33 cellular contexts compared by ENCODE assay signal in genomic region chr3:196339044-196339443, GRCh38. TPM values are rescaled to one million over a fixed set of nuclear protein-coding genes. Genes with fewer than 3 reads are reported as not detected.
A peak's percentile ranks its signal among the peaks of the same experiment; 100 is the strongest.
DNase-seq lines count a peak whose midpoint lies in the region; ATAC-seq and TF ChIP-seq lines count a peak whose summit lies in the region.
"Had no signal": no experiment of that assay in that cellular context is flagged by ENCODE, and none has a peak within 500 bp of the region (broad histone marks: within the 10 kb centered on the region; RNA-seq: fewer than 3 reads in every experiment).

No MANE protein-coding gene starts in this region.

- no peak overlapping the region for H2AFZ ChIP-seq in osteoblast (ENCODE audit: low read length)
- H2AFZ ChIP-seq: GM23248 had no signal

- no peaks in the 10 kb centered on the region for H3K36me3 Mint-ChIP-seq in dendritic cell treated with granulocyte-macrophage colony-stimulating factor and Interleukin-4, amounts not matched to agents 40 ng/mL and 50 ng/mL, for 4 days (ENCODE audit: low read depth)
- H3K36me3 Mint-ChIP-seq: activated naive CD8-positive, alpha-beta T cell treated with anti-CD3 and anti-CD28 coated beads, Interleukin-2, amount 10 ng/mL, durations not matched to agents 7 days and 5 days; naive thymus-derived CD4-positive, alpha-beta T cell; WTC11 had no signal

- TF ChIP-seq CTCF in osteoblast (IDR thresholded peaks at IDR 0.05; ENCODE audit: extremely low read depth, low read depth, low read length), result no peak

- peak overlapping the region; percentile 62 for H3K27ac ChIP-seq in osteoblast (ENCODE audit: low read depth, low read length)
- H3K27ac ChIP-seq: ascending aorta, BLaER1, GM23248, heart right ventricle, KMS-11, psoas muscle, SK-N-MC, thyroid gland, uterus had no signal

- no peaks in the 10 kb centered on the region for H4K20me1 ChIP-seq in osteoblast (ENCODE audit: insufficient read depth, low read length)
- H4K20me1 ChIP-seq: BLaER1 had no signal

- intact Hi-C loops in dendritic cell treated with granulocyte-macrophage colony-stimulating factor and Interleukin-4, amounts not matched to agents 40 ng/mL and 50 ng/mL, for 4 days (cut with micrococcal nuclease), result no loop called here

- H3K4me3 ChIP-seq in osteoblast (ENCODE audit: insufficient read depth, low read length), result no peak overlapping the region
- H3K4me3 ChIP-seq: ascending aorta, BLaER1, GM23248, heart right ventricle, psoas muscle, SK-N-MC, thyroid gland, uterus had no signal

- no peaks in the 10 kb centered on the region for H3K36me3 ChIP-seq in osteoblast (ENCODE audit: insufficient read depth, low read length)
- H3K36me3 ChIP-seq: ascending aorta, BLaER1, heart right ventricle, thyroid gland, uterus had no signal

- peaks cover 2% of the 10 kb centered on the region for H3K27me3 Mint-ChIP-seq in dendritic cell treated with granulocyte-macrophage colony-stimulating factor and Interleukin-4, amounts not matched to agents 40 ng/mL and 50 ng/mL, for 4 days

- H3K4me1 Mint-ChIP-seq in dendritic cell treated with granulocyte-macrophage colony-stimulating factor and Interleukin-4, amounts not matched to agents 40 ng/mL and 50 ng/mL, for 4 days (ENCODE audit: low read depth), result peaks cover 44% of the 10 kb centered on the region
- H3K4me1 Mint-ChIP-seq: activated naive CD8-positive, alpha-beta T cell treated with anti-CD3 and anti-CD28 coated beads, Interleukin-2, amount 10 ng/mL, durations not matched to agents 7 days and 5 days; WTC11 had no signal

- ATAC-seq in GM18858 (IDR thresholded peaks at IDR 0.05; ENCODE audit: unreplicated experiment), result no peak
- ATAC-seq: activated T-cell treated with anti-CD3 and anti-CD28 coated beads, Interleukin-2, amount 50 U/mL, for 4 hours; sciatic nerve had no signal

- H3K4me2 ChIP-seq in osteoblast (ENCODE audit: insufficient read depth, low read length), result no peak overlapping the region
- H3K4me2 ChIP-seq: BLaER1, KMS-11 had no signal

- no peaks in the 10 kb centered on the region for H3K27me3 ChIP-seq in osteoblast (ENCODE audit: insufficient read depth, low read length)
- H3K27me3 ChIP-seq: ascending aorta, BLaER1, thyroid gland, uterus had no signal

- in situ Hi-C loops in Caki2 (cut with HindIII; ENCODE audit: low pct_unique_long_range_greater_than_20kb, low sequenced_read_pairs), result no loop called here

- H3K27ac Mint-ChIP-seq in dendritic cell treated with granulocyte-macrophage colony-stimulating factor and Interleukin-4, amounts not matched to agents 40 ng/mL and 50 ng/mL, for 4 days, result peak overlapping the region; percentile 33
- H3K27ac Mint-ChIP-seq: activated naive CD8-positive, alpha-beta T cell treated with anti-CD3 and anti-CD28 coated beads, Interleukin-2, amount 10 ng/mL, durations not matched to agents 7 days and 5 days; naive thymus-derived CD4-positive, alpha-beta T cell had no signal

- no peaks in the 10 kb centered on the region for H3K9me3 Mint-ChIP-seq in dendritic cell treated with granulocyte-macrophage colony-stimulating factor and Interleukin-4, amounts not matched to agents 40 ng/mL and 50 ng/mL, for 4 days
- H3K9me3 Mint-ChIP-seq: activated naive CD8-positive, alpha-beta T cell treated with anti-CD3 and anti-CD28 coated beads, Interleukin-2, amount 10 ng/mL, durations not matched to agents 7 days and 5 days; activated T-cell treated with anti-CD3 and anti-CD28 coated beads, Interleukin-2, amount 50 U/mL, for 4 hours; naive thymus-derived CD4-positive, alpha-beta T cell; WTC11 had no signal

- DNase-seq in Caki2 (ENCODE audit: low read depth) (peak; percentile 26), RKO (ENCODE audit: low spot score) (peak; percentile 56), osteoblast (ENCODE audit: insufficient read length, low spot score, missing footprints) (no peak), NCI-H2107 treated with DMSO at 0.1 percent for 48 hours (lab: John Stamatoyannopoulos, UW; ENCODE audit: unreplicated experiment) (no peak), GM19240 (ENCODE audit: insufficient read length, low spot score) (no peak)
- DNase-seq: activated CD4-positive, alpha-beta T cell treated with anti-CD3 and anti-CD28 coated beads, Interleukin-2, amount 50 U/mL, for 1 hour; activated gamma-delta T cell treated with Interleukin-2 at 50 U/mL for 16 hours; activated naive CD8-positive, alpha-beta T cell treated with anti-CD3 and anti-CD28 coated beads, Interleukin-2, amount 10 ng/mL, durations not matched to agents 7 days and 5 days; activated T-cell treated with anti-CD3 and anti-CD28 coated beads, Interleukin-2, amount 50 U/mL, for 4 hours; caudate nucleus; COR-L47; cortex of kidney; heart right ventricle; kidney glomerular epithelial cell; MM.1S; naive thymus-derived CD4-positive, alpha-beta T cell; NCI-H1930; nucleus accumbens; stimulated activated CD4-positive, alpha-beta T cell treated with anti-CD3 and anti-CD28 coated beads, Interleukin-2, amount 100 ng/mL, for 48 hours; T-helper 1 cell; thyroid gland; uterus had no signal

- no peak overlapping the region for H3K4me3 Mint-ChIP-seq in dendritic cell treated with granulocyte-macrophage colony-stimulating factor and Interleukin-4, amounts not matched to agents 40 ng/mL and 50 ng/mL, for 4 days
- H3K4me3 Mint-ChIP-seq: activated naive CD8-positive, alpha-beta T cell treated with anti-CD3 and anti-CD28 coated beads, Interleukin-2, amount 10 ng/mL, durations not matched to agents 7 days and 5 days; activated T-cell treated with anti-CD3 and anti-CD28 coated beads, Interleukin-2, amount 50 U/mL, for 4 hours; naive thymus-derived CD4-positive, alpha-beta T cell; WTC11 had no signal

- H3K9me3 ChIP-seq in osteoblast (ENCODE audit: low read depth, low read length), result no peaks in the 10 kb centered on the region
- H3K9me3 ChIP-seq: ascending aorta, BLaER1, psoas muscle, thyroid gland, uterus had no signal

- peaks cover 20% of the 10 kb centered on the region for H3K4me1 ChIP-seq in osteoblast (ENCODE audit: insufficient read depth, low read length)
- H3K4me1 ChIP-seq: ascending aorta, BLaER1, psoas muscle, thyroid gland, uterus had no signal

- H3K79me2 ChIP-seq in osteoblast (ENCODE audit: insufficient read depth, low read length), result no peaks in the 10 kb centered on the region

RNA-seq across cellular contexts. Expression of gene TM4SF19, which starts 0.9 kb away (rescaled TPM):
- total RNA-seq in Caki2 (2014; rRNA removed; shearing (Covaris generic); ENCODE audit: low replicate concordance), result 15.0 and 53.3 TPM in 2 replicates
- 0.36 and 0.59 TPM in 2 replicates for total RNA-seq in osteoblast
- total RNA-seq: activated T-cell treated with anti-CD3 and anti-CD28 coated beads, Interleukin-2, amount 50 U/mL, for 4 hours; ascending aorta; frontal cortex; GM23248; uterus; WTC11 had no signal

RNA-seq across cellular contexts. Expression of gene DYNLT2B, which starts 21.0 kb away (rescaled TPM):
- total RNA-seq in Caki2 (2014; rRNA removed; shearing (Covaris generic); ENCODE audit: low replicate concordance), result 5.6 and 28.4 TPM in 2 replicates
- 10.5 and 10.9 TPM in 2 replicates for total RNA-seq in osteoblast
- total RNA-seq: ascending aorta had no signal

RNA-seq across cellular contexts. Expression of gene PCYT1A, which starts 51.5 kb away (rescaled TPM):
- total RNA-seq in Caki2 (2014; rRNA removed; shearing (Covaris generic); ENCODE audit: low replicate concordance), result 20.6 and 43.5 TPM in 2 replicates
- 84.6 and 86.1 TPM in 2 replicates for total RNA-seq in osteoblast

Comparison
In these comparisons a context has a peak if more than half of its experiments do, and no peak if none do; other contexts are left out.
1. DNase-seq: peak in Caki2 (single experiment) and RKO (single experiment); none in osteoblast (single experiment), NCI-H2107 treated with DMSO at 0.1 percent for 48 hours (single experiment) and GM19240 (single experiment).
2. RNA of gene TM4SF19, which starts 0.9 kb away (total RNA-seq): 15.0 to 53.3 TPM in Caki2; 0.36 to 0.59 TPM in osteoblast; every median in the first group is over 10 times any median in the second.